ENCODE assay signal across 2 cellular contexts in genomic region chr20:14892782-14893181, GRCh38.
TF ChIP-seq lines count a peak whose summit lies in the region.

No MANE protein-coding gene starts in this region.

TF ChIP-seq in HepG2, 621 proteins besides CTCF, POLR2A, EP300 and RAD21:
- TF ChIP-seq POLR2AphosphoS2 (IDR thresholded peaks at IDR 0.05; ENCODE audit: low read depth, low read length) = no peak
- TF ChIP-seq HHEX (CRISPR knock-in tag; IDR thresholded peaks at IDR 0.05) = no peak

TF ChIP-seq in H1, 55 proteins besides CTCF, POLR2A, EP300 and RAD21:
- TF ChIP-seq, protein P1, sequence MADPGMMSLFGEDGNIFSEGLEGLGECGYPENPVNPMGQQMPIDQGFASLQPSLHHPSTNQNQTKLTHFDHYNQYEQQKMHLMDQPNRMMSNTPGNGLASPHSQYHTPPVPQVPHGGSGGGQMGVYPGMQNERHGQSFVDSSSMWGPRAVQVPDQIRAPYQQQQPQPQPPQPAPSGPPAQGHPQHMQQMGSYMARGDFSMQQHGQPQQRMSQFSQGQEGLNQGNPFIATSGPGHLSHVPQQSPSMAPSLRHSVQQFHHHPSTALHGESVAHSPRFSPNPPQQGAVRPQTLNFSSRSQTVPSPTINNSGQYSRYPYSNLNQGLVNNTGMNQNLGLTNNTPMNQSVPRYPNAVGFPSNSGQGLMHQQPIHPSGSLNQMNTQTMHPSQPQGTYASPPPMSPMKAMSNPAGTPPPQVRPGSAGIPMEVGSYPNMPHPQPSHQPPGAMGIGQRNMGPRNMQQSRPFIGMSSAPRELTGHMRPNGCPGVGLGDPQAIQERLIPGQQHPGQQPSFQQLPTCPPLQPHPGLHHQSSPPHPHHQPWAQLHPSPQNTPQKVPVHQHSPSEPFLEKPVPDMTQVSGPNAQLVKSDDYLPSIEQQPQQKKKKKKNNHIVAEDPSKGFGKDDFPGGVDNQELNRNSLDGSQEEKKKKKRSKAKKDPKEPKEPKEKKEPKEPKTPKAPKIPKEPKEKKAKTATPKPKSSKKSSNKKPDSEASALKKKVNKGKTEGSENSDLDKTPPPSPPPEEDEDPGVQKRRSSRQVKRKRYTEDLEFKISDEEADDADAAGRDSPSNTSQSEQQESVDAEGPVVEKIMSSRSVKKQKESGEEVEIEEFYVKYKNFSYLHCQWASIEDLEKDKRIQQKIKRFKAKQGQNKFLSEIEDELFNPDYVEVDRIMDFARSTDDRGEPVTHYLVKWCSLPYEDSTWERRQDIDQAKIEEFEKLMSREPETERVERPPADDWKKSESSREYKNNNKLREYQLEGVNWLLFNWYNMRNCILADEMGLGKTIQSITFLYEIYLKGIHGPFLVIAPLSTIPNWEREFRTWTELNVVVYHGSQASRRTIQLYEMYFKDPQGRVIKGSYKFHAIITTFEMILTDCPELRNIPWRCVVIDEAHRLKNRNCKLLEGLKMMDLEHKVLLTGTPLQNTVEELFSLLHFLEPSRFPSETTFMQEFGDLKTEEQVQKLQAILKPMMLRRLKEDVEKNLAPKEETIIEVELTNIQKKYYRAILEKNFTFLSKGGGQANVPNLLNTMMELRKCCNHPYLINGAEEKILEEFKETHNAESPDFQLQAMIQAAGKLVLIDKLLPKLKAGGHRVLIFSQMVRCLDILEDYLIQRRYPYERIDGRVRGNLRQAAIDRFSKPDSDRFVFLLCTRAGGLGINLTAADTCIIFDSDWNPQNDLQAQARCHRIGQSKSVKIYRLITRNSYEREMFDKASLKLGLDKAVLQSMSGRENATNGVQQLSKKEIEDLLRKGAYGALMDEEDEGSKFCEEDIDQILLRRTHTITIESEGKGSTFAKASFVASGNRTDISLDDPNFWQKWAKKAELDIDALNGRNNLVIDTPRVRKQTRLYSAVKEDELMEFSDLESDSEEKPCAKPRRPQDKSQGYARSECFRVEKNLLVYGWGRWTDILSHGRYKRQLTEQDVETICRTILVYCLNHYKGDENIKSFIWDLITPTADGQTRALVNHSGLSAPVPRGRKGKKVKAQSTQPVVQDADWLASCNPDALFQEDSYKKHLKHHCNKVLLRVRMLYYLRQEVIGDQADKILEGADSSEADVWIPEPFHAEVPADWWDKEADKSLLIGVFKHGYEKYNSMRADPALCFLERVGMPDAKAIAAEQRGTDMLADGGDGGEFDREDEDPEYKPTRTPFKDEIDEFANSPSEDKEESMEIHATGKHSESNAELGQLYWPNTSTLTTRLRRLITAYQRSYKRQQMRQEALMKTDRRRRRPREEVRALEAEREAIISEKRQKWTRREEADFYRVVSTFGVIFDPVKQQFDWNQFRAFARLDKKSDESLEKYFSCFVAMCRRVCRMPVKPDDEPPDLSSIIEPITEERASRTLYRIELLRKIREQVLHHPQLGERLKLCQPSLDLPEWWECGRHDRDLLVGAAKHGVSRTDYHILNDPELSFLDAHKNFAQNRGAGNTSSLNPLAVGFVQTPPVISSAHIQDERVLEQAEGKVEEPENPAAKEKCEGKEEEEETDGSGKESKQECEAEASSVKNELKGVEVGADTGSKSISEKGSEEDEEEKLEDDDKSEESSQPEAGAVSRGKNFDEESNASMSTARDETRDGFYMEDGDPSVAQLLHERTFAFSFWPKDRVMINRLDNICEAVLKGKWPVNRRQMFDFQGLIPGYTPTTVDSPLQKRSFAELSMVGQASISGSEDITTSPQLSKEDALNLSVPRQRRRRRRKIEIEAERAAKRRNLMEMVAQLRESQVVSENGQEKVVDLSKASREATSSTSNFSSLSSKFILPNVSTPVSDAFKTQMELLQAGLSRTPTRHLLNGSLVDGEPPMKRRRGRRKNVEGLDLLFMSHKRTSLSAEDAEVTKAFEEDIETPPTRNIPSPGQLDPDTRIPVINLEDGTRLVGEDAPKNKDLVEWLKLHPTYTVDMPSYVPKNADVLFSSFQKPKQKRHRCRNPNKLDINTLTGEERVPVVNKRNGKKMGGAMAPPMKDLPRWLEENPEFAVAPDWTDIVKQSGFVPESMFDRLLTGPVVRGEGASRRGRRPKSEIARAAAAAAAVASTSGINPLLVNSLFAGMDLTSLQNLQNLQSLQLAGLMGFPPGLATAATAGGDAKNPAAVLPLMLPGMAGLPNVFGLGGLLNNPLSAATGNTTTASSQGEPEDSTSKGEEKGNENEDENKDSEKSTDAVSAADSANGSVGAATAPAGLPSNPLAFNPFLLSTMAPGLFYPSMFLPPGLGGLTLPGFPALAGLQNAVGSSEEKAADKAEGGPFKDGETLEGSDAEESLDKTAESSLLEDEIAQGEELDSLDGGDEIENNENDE (IDR thresholded peaks at IDR 0.05; ENCODE audit: insufficient replicate concordance, low read length) = no peak
- no peak for TF ChIP-seq TEAD4 (IDR thresholded peaks at IDR 0.05; ENCODE audit: low read depth, low read length)
- no peak for TF ChIP-seq RFX5 (IDR thresholded peaks at IDR 0.05; ENCODE audit: borderline replicate concordance, low read depth, low read length)
- TF ChIP-seq BCL11A (IDR thresholded peaks at IDR 0.05; ENCODE audit: low read depth in 2 of 2, low read length in 2 of 2) = no peak
- TF ChIP-seq CEBPB (IDR thresholded peaks at IDR 0.05; ENCODE audit: low read depth, low read length) = no peak
- TF ChIP-seq POLR2AphosphoS5 (IDR thresholded peaks at IDR 0.05; ENCODE audit: low read depth, low read length) = no peak
- TF ChIP-seq POU5F1 (IDR thresholded peaks at IDR 0.05; ENCODE audit: low read depth, low read length) = no peak
- no peak for TF ChIP-seq CBX8 (IDR thresholded peaks at IDR 0.05; ENCODE audit: borderline replicate concordance, low read depth, low read length)
- no peak for TF ChIP-seq NRF1 (IDR thresholded peaks at IDR 0.05; ENCODE audit: low read depth, low read length)
- TF ChIP-seq, protein P2, sequence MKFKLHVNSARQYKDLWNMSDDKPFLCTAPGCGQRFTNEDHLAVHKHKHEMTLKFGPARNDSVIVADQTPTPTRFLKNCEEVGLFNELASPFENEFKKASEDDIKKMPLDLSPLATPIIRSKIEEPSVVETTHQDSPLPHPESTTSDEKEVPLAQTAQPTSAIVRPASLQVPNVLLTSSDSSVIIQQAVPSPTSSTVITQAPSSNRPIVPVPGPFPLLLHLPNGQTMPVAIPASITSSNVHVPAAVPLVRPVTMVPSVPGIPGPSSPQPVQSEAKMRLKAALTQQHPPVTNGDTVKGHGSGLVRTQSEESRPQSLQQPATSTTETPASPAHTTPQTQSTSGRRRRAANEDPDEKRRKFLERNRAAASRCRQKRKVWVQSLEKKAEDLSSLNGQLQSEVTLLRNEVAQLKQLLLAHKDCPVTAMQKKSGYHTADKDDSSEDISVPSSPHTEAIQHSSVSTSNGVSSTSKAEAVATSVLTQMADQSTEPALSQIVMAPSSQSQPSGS (IDR thresholded peaks at IDR 0.05; ENCODE audit: low read length) = no peak
- TF ChIP-seq NANOG (IDR thresholded peaks at IDR 0.05; ENCODE audit: insufficient read depth, low read depth, low read length, poor library complexity, severe bottlenecking) = no peak
- no peak for TF ChIP-seq YY1 (IDR thresholded peaks at IDR 0.05; ENCODE audit: low read depth, low read length)
- TF ChIP-seq PHF8 (conservative IDR thresholded peaks at IDR 0.05; ENCODE audit: low read depth, low read length) = no peak
- no peak for TF ChIP-seq SP1 (IDR thresholded peaks at IDR 0.05; ENCODE audit: low read depth, low read length)
- TF ChIP-seq KDM5A (IDR thresholded peaks at IDR 0.05; ENCODE audit: low read length) = no peak
- no peak for TF ChIP-seq RBBP5 (IDR thresholded peaks at IDR 0.05; ENCODE audit: borderline replicate concordance, low read depth, low read length)
- TF ChIP-seq ZNF274 (IDR thresholded peaks at IDR 0.05; ENCODE audit: borderline replicate concordance, extremely low read depth, low read length) = no peak
- TF ChIP-seq ASH2L (IDR thresholded peaks at IDR 0.05; ENCODE audit: low read length) = no peak
- no peak for TF ChIP-seq SP4 (IDR thresholded peaks at IDR 0.05; ENCODE audit: low read length)
